25 cellular contexts compared by ENCODE assay signal in genomic region chr11:96614846-96615245, GRCh38.
DNase-seq lines count a peak whose midpoint lies in the region; ATAC-seq and TF ChIP-seq lines count a peak whose summit lies in the region.
"Had no signal": no experiment of that assay in that cellular context is flagged by ENCODE, and none has a peak within 500 bp of the region (broad histone marks: within the 10 kb centered on the region; RNA-seq: fewer than 3 reads in every experiment).

No MANE protein-coding gene starts in this region.

- in situ Hi-C loops in ACHN (cut with HindIII; ENCODE audit: low pct_ligation_motif_present, low pct_unique_long_range_greater_than_20kb, low sequenced_read_pairs) = no loop called here

- intact Hi-C loops in testis (cut with DNase I; ENCODE audit: low total_unique reads) = no loop called here

- TF ChIP-seq POLR2A in testis (IDR thresholded peaks at IDR 0.05) = no peak

- 53% methylated on average over 4 of the region's 4 CpGs; no CpG with 5 or more reads in 1 of the 2 donors for WGBS in testis, 2 donors

- H3K4me3 ChIP-seq in testis = no peak overlapping the region
- H3K4me3 ChIP-seq: breast epithelium, gastrocnemius medialis, lung, transverse colon had no signal

- no peaks in the 10 kb centered on the region for H3K27me3 ChIP-seq in testis
- H3K27me3 ChIP-seq: breast epithelium, gastrocnemius medialis, transverse colon had no signal

- no peak for TF ChIP-seq CTCF in testis (IDR thresholded peaks at IDR 0.05)

- DNase-seq in NCI-H1105 (lab: John Stamatoyannopoulos, UW) (peak; percentile 4), NCI-H446 treated with DMSO at 0.1 percent for 48 hours (lab: John Stamatoyannopoulos, UW) (peak; percentile 78), ecto neural progenitor cell (ENCODE audit: low spot score) (peak; percentile 49), testis (peak; percentile 41), ACHN (no peak), MV-4-11 (lab: John Stamatoyannopoulos, UW) (no peak)
- DNase-seq: activated CD4-positive, alpha-beta T cell treated with anti-CD3 and anti-CD28 coated beads, Interleukin-2, amount 50 U/mL, for 1 hour; activated effector memory CD4-positive, alpha-beta T cell treated with anti-CD3 and anti-CD28 coated beads, Interleukin-2, amount 50 U/mL, for 16 hours; activated T-cell treated with anti-CD3 and anti-CD28 coated beads, Interleukin-2, amount 50 U/mL, for 24 hours; anterior cingulate cortex; DND-41; gastrocnemius medialis; NCI-H1092; NCI-H2081 treated with DMSO at 0.1 percent for 48 hours; NCI-H510A treated with DMSO at 0.1 percent for 48 hours; SIG-M5; stimulated activated CD4-positive, alpha-beta T cell treated with anti-CD3 and anti-CD28 coated beads, Interleukin-15, amount 100 ng/mL, for 24 hours; T-cell; transverse colon had no signal

- no peak overlapping the region for H3K27ac ChIP-seq in testis
- H3K27ac ChIP-seq: breast epithelium, C4-2B, gastrocnemius medialis, transverse colon had no signal

- no peak for ATAC-seq in HG02938 (IDR thresholded peaks at IDR 0.05; ENCODE audit: unreplicated experiment)
- ATAC-seq: gastrocnemius medialis; natural killer cell treated with Interleukin-12 subunit alpha and Interleukin-12 subunit beta and Interleukin-15 and Interleukin-18, amount 100 ng/mL, for 72 hours; stimulated activated effector memory CD8-positive, alpha-beta T cell treated with anti-CD3 and anti-CD28 coated beads, Interleukin-12 subunit alpha, Interleukin-12 subunit beta, amount 100 ng/mL, for 72 hours; T-cell had no signal

- H3K4me1 ChIP-seq in testis = peaks cover 4% of the 10 kb centered on the region
- H3K4me1 ChIP-seq: breast epithelium, gastrocnemius medialis, transverse colon had no signal

- no peaks in the 10 kb centered on the region for H3K9me3 ChIP-seq in testis
- H3K9me3 ChIP-seq: breast epithelium, gastrocnemius medialis, transverse colon had no signal

- H3K36me3 ChIP-seq in testis (ENCODE audit: low read depth, missing control alignments) = no peaks in the 10 kb centered on the region
- H3K36me3 ChIP-seq: breast epithelium, gastrocnemius medialis, transverse colon had no signal

Comparison
In these comparisons a context has a peak if more than half of its experiments do, and no peak if none do; other contexts are left out.
1. DNase-seq: peak in NCI-H1105 (single experiment), NCI-H446 treated with DMSO at 0.1 percent for 48 hours (single experiment), ecto neural progenitor cell (single experiment) and testis (single experiment); none in ACHN (single experiment) and MV-4-11 (single experiment).